Comparison of ENCODE assay signal across 8 cellular contexts in genomic region chr4:38857354-38858096, GRCh38. TPM values are rescaled to one million over a fixed set of nuclear protein-coding genes. Genes with fewer than 3 reads are reported as not detected.
DNase-seq lines count a peak whose midpoint lies in the region; ATAC-seq lines count a peak whose summit lies in the region.

No MANE protein-coding gene starts in this region.

- H3K27ac Mint-ChIP-seq in T-helper 17 cell (peak overlapping the region; percentile 87), naive B cell (peak overlapping the region; percentile 52 to 95 (median 92))
- H3K27ac Mint-ChIP-seq in effector memory CD8-positive, alpha-beta T cell, result no peak overlapping the region

- no peaks in the 10 kb centered on the region for H3K9me3 Mint-ChIP-seq in effector memory CD8-positive, alpha-beta T cell
- no peaks in the 10 kb centered on the region for H3K9me3 Mint-ChIP-seq in naive B cell

- ATAC-seq in GM19395 (IDR thresholded peaks at IDR 0.05; ENCODE audit: unreplicated experiment) (peak; percentile 69), HG03469 (IDR thresholded peaks at IDR 0.05; ENCODE audit: unreplicated experiment) (peak; percentile 47), T-helper 17 cell (peak; percentile 20), naive B cell (ENCODE audit: low read depth in 2 of 2) (peak; percentile 72 to 77)
- peak; percentile 34 for ATAC-seq in effector memory CD8-positive, alpha-beta T cell (replicated peaks)

- H3K36me3 Mint-ChIP-seq in T-helper 17 cell (ENCODE audit: low read depth), result no peaks in the 10 kb centered on the region
- no peaks in the 10 kb centered on the region for H3K36me3 Mint-ChIP-seq in effector memory CD8-positive, alpha-beta T cell (ENCODE audit: insufficient read depth)
- no peaks in the 10 kb centered on the region for H3K36me3 Mint-ChIP-seq in naive B cell

- H3K9me3 ChIP-seq in T-helper 17 cell (ENCODE audit: control insufficient read depth, low read length, poor library complexity, severe bottlenecking), result no peaks in the 10 kb centered on the region

- H3K4me3 Mint-ChIP-seq in T-helper 17 cell (peak overlapping the region; percentile 41), naive B cell (peak overlapping the region; percentile 33 to 97 (median 80))
- H3K4me3 Mint-ChIP-seq in effector memory CD8-positive, alpha-beta T cell, result no peak overlapping the region

- peaks cover 32% of the 10 kb centered on the region for H3K4me1 Mint-ChIP-seq in T-helper 17 cell
- peaks cover 2 to 8% of the 10 kb centered on the region in 2 donors for H3K4me1 Mint-ChIP-seq in effector memory CD8-positive, alpha-beta T cell (ENCODE audit: low read depth in 2 of 2)
- peaks cover 32 to 59% (median 41%) of the 10 kb centered on the region in 3 donors for H3K4me1 Mint-ChIP-seq in naive B cell

- H3K27me3 Mint-ChIP-seq in T-helper 17 cell, result peaks cover 11% of the 10 kb centered on the region
- peaks cover 18% of the 10 kb centered on the region in 2 donors for H3K27me3 Mint-ChIP-seq in effector memory CD8-positive, alpha-beta T cell
- no peaks in the 10 kb centered on the region for H3K27me3 Mint-ChIP-seq in naive B cell

- DNase-seq in Ammon's horn (ENCODE audit: low spot score), result peak; percentile 61
- no peak for DNase-seq in T-helper 17 cell
- no peak for DNase-seq in effector memory CD8-positive, alpha-beta T cell
- DNase-seq in naive B cell, result peak; percentile 64
- no peak for DNase-seq in hippocampal formation (lab: John Stamatoyannopoulos, UW)
- DNase-seq in NCI-H1105 (lab: John Stamatoyannopoulos, UW), result no peak

RNA-seq across cellular contexts. Expression of gene TLR6, which starts 0.9 kb away (rescaled TPM):
- total RNA-seq in T-helper 17 cell, result 1 to 10 TPM; 2.8 to 6.4 TPM
- polyA plus RNA-seq in naive B cell (ENCODE audit: low read depth in 6 of 6), result 1 to 10 TPM; 4.0 to 7.9 (median 6.2) TPM

RNA-seq across cellular contexts. Expression of gene FAM114A1, which starts 10.1 kb away (rescaled TPM):
- total RNA-seq in T-helper 17 cell, result under 1 TPM in 1 of 2 donors, not detected in 1; 0.50 TPM
- polyA plus RNA-seq in naive B cell (ENCODE audit: low read depth in 6 of 6), result under 1 TPM in 2 of 6 donors, not detected in 4; 0.16 to 0.43 TPM

RNA-seq across cellular contexts. Expression of gene TLR1, which starts 52.9 kb away (rescaled TPM):
- 10 to 100 TPM; 16.6 to 22.9 TPM for total RNA-seq in T-helper 17 cell
- polyA plus RNA-seq in naive B cell (ENCODE audit: low read depth in 6 of 6), result 10 to 100 TPM; 30.2 to 53.9 (median 35.7) TPM

Comparison
In these comparisons a context has a peak if more than half of its experiments do, and no peak if none do; other contexts are left out.
1. DNase-seq: peak in Ammon's horn (single experiment) and naive B cell (single experiment); none in T-helper 17 cell (0 of 3), effector memory CD8-positive, alpha-beta T cell (0 of 3), hippocampal formation (0 of 2) and NCI-H1105 (single experiment).
2. ATAC-seq: peak in every context shown above with its lines; median percentile 74 in naive B cell; 69 in GM19395; 47 in HG03469; 34 in effector memory CD8-positive, alpha-beta T cell; 20 in T-helper 17 cell.
3. H3K27ac Mint-ChIP-seq: peak in T-helper 17 cell (single experiment) and naive B cell (6 of 6); none in effector memory CD8-positive, alpha-beta T cell (0 of 2).
4. H3K4me3 Mint-ChIP-seq: peak in T-helper 17 cell (single experiment) and naive B cell (8 of 8); none in effector memory CD8-positive, alpha-beta T cell (0 of 2).